ENCODE assay signal across 24 cellular contexts in the genomic region with DNA sequence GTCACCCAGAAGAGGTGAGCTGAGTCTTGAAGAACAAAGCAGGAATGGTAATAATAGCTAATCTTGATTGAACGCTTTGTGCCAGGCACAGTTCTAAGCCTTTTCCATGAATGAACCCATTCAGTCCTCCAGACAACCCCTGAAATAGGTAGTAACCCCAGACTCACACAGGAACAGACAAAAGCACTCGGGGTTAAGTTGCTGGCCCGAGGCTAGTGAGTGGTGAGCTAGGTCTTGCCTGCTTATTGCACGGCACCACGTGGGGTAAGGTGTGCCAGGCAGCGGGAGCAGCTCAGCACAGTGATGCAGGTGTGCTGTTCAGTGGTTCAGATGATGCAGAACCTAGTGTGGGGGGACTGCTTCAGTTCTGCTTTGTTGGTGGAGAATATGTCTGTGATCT.
A peak's percentile ranks its signal among the peaks of the same experiment; 100 is the strongest.
DNase-seq lines count a peak whose midpoint lies in the region; ATAC-seq and TF ChIP-seq lines count a peak whose summit lies in the region.
"Had no signal": no experiment of that assay in that cellular context is flagged by ENCODE, and none has a peak within 500 bp of the region (broad histone marks: within the 10 kb centered on the region; RNA-seq: fewer than 3 reads in every experiment).

No MANE protein-coding gene starts in this region.

- intact Hi-C loops in natural killer cell (cut with micrococcal nuclease) (no loop called here), posterior vena cava (cut with DNase I) (no loop called here)

- no peak overlapping the region for H3K4me3 Mint-ChIP-seq in natural killer cell treated with Interleukin-12 subunit alpha and Interleukin-12 subunit beta and Interleukin-15 and Interleukin-18, amount 100 ng/mL, for 72 hours
- H3K4me3 Mint-ChIP-seq in natural killer cell, result no peak overlapping the region
- H3K4me3 Mint-ChIP-seq in progenitor cell of endocrine pancreas (ENCODE audit: low read depth), result no peak overlapping the region
- H3K4me3 Mint-ChIP-seq: activated T-cell treated with anti-CD3 and anti-CD28 coated beads, Interleukin-2, amount 50 U/mL, for 24 hours; dendritic cell treated with granulocyte-macrophage colony-stimulating factor and Interleukin-4, amounts not matched to agents 40 ng/mL and 50 ng/mL, for 4 days; memory B cell had no signal

- H3K27me3 Mint-ChIP-seq in natural killer cell treated with Interleukin-12 subunit alpha and Interleukin-12 subunit beta and Interleukin-15 and Interleukin-18, amount 100 ng/mL, for 72 hours, result no peaks in the 10 kb centered on the region
- H3K27me3 Mint-ChIP-seq in natural killer cell (ENCODE audit: low read depth in 2 of 2) (no peaks in the 10 kb centered on the region), progenitor cell of endocrine pancreas (no peaks in the 10 kb centered on the region)
- H3K27me3 Mint-ChIP-seq: activated T-cell treated with anti-CD3 and anti-CD28 coated beads, Interleukin-2, amount 50 U/mL, for 24 hours; dendritic cell treated with granulocyte-macrophage colony-stimulating factor and Interleukin-4, amounts not matched to agents 40 ng/mL and 50 ng/mL, for 4 days; memory B cell had no signal

- ATAC-seq in natural killer cell treated with Interleukin-12 subunit alpha and Interleukin-12 subunit beta and Interleukin-15 and Interleukin-18, amount 100 ng/mL, for 72 hours, result peak in 1 of 2 donors; percentile 12
- no peak for ATAC-seq in natural killer cell
- ATAC-seq: stimulated activated naive CD8-positive, alpha-beta T cell treated with anti-CD3 and anti-CD28 coated beads, Interleukin-15, Interleukin-2, amounts not matched to agents 100 U/mL and 50 U/mL, for 24 hours had no signal

- no peaks in the 10 kb centered on the region for H3K36me3 Mint-ChIP-seq in natural killer cell treated with Interleukin-12 subunit alpha and Interleukin-12 subunit beta and Interleukin-15 and Interleukin-18, amount 100 ng/mL, for 72 hours
- no peaks in the 10 kb centered on the region for H3K36me3 Mint-ChIP-seq in natural killer cell
- H3K36me3 Mint-ChIP-seq in progenitor cell of endocrine pancreas (ENCODE audit: insufficient read depth), result no peaks in the 10 kb centered on the region
- H3K36me3 Mint-ChIP-seq: memory B cell had no signal

- H3K27ac Mint-ChIP-seq in natural killer cell treated with Interleukin-12 subunit alpha and Interleukin-12 subunit beta and Interleukin-15 and Interleukin-18, amount 100 ng/mL, for 72 hours, result no peak overlapping the region
- H3K27ac Mint-ChIP-seq in natural killer cell (no peak overlapping the region), progenitor cell of endocrine pancreas (peak overlapping the region; percentile 22)
- H3K27ac Mint-ChIP-seq: activated T-cell treated with anti-CD3 and anti-CD28 coated beads, Interleukin-2, amount 50 U/mL, for 24 hours; dendritic cell treated with granulocyte-macrophage colony-stimulating factor and Interleukin-4, amounts not matched to agents 40 ng/mL and 50 ng/mL, for 4 days; memory B cell had no signal

- H3K4me3 ChIP-seq in epithelial cell of esophagus (ENCODE audit: low read length), result no peak overlapping the region
- H3K4me3 ChIP-seq: adrenal gland, SJSA1 had no signal

- H3K4me1 Mint-ChIP-seq in natural killer cell treated with Interleukin-12 subunit alpha and Interleukin-12 subunit beta and Interleukin-15 and Interleukin-18, amount 100 ng/mL, for 72 hours (ENCODE audit: low read depth in 2 of 2), result no peaks in the 10 kb centered on the region
- H3K4me1 Mint-ChIP-seq in natural killer cell (peaks cover 0 to under 1% of the 10 kb centered on the region in 2 donors), progenitor cell of endocrine pancreas (ENCODE audit: low read depth) (peaks cover 19% of the 10 kb centered on the region)

- TF ChIP-seq CTCF in natural killer cell (IDR thresholded peaks at IDR 0.05) (no peak), epithelial cell of esophagus (IDR thresholded peaks at IDR 0.05; ENCODE audit: insufficient read depth, low read depth, low read length, missing control alignments) (no peak), progenitor cell of endocrine pancreas (IDR thresholded peaks at IDR 0.05; ENCODE audit: unreplicated experiment) (no peak)

- H3K9me3 Mint-ChIP-seq in natural killer cell treated with Interleukin-12 subunit alpha and Interleukin-12 subunit beta and Interleukin-15 and Interleukin-18, amount 100 ng/mL, for 72 hours, result no peaks in the 10 kb centered on the region
- H3K9me3 Mint-ChIP-seq in natural killer cell, result no peaks in the 10 kb centered on the region
- H3K9me3 Mint-ChIP-seq in progenitor cell of endocrine pancreas (ENCODE audit: low read depth), result no peaks in the 10 kb centered on the region
- H3K9me3 Mint-ChIP-seq: activated T-cell treated with anti-CD3 and anti-CD28 coated beads, Interleukin-2, amount 50 U/mL, for 24 hours; dendritic cell treated with granulocyte-macrophage colony-stimulating factor and Interleukin-4, amounts not matched to agents 40 ng/mL and 50 ng/mL, for 4 days; memory B cell had no signal

- peak; percentile 29 for DNase-seq in natural killer cell treated with Interleukin-12 subunit alpha and Interleukin-12 subunit beta and Interleukin-15 and Interleukin-18, amount 100 ng/mL, for 72 hours (ENCODE audit: low spot score)
- DNase-seq in natural killer cell (no peak), epithelial cell of esophagus (ENCODE audit: low read depth) (peak; percentile 26), progenitor cell of endocrine pancreas (ENCODE audit: low spot score, unreplicated experiment) (no peak), NCI-H510A (lab: John Stamatoyannopoulos, UW) (no peak), NCI-H748 treated with DMSO at 0.1 percent for 48 hours (lab: John Stamatoyannopoulos, UW) (no peak), NCI-H2029 treated with DMSO at 0.1 percent for 48 hours (lab: John Stamatoyannopoulos, UW) (no peak), posterior vena cava (ENCODE audit: low spot score) (no peak)
- DNase-seq: activated CD8-positive, alpha-beta memory T cell treated with anti-CD3 and anti-CD28 coated beads for 24 hours; activated T-cell treated with anti-CD3 and anti-CD28 coated beads, Interleukin-2, amount 50 U/mL, for 24 hours; adrenal gland; BE2C; DMS53; GDM1; KBM-7; NCI-H1436; NK-92 treated with Interleukin-12 subunit alpha and Interleukin-12 subunit beta, amount 100 ng/mL, for 24 hours; nucleus accumbens; retina; stimulated activated CD4-positive, alpha-beta T cell treated with anti-CD3 and anti-CD28 coated beads, Interleukin-4, amount 100 ng/mL, for 24 hours; stimulated activated naive CD8-positive, alpha-beta T cell treated with anti-CD3 and anti-CD28 coated beads, Interleukin-15, Interleukin-2, amounts not matched to agents 100 U/mL and 50 U/mL, for 24 hours had no signal

Comparison
In these comparisons a context has a peak if more than half of its experiments do, and no peak if none do; other contexts are left out.
1. DNase-seq: peak in natural killer cell treated with Interleukin-12 subunit alpha and Interleukin-12 subunit beta and Interleukin-15 and Interleukin-18, amount 100 ng/mL, for 72 hours (single experiment) and epithelial cell of esophagus (single experiment); none in natural killer cell (single experiment), progenitor cell of endocrine pancreas (single experiment), NCI-H510A (single experiment), NCI-H748 treated with DMSO at 0.1 percent for 48 hours (single experiment), NCI-H2029 treated with DMSO at 0.1 percent for 48 hours (single experiment) and posterior vena cava (single experiment).